ENCODE assay signal across 1 cellular context in the genomic region with DNA sequence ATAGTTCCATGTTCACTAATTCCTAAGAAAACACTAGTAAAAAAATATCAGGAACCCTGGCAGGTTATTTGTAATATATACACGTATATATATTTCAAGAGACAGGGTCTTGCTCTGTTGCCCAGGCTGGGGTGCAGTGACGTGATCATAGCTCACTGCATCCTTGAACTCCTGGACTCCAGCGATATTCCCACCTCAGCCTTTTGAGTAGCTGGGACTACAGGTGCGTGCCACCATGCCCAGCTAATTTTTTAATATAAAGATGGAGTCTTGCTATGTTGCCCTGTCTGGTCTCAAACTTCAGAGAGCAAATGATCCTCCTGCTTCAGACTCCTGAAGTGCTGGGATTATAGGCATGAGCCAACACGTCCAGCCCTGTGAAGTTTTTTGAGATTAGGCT.
A peak's percentile ranks its signal among the peaks of the same experiment; 100 is the strongest.
TF ChIP-seq lines count a peak whose summit lies in the region.

No MANE protein-coding gene starts in this region.

TF ChIP-seq in H1, 55 proteins besides CTCF, POLR2A, EP300 and RAD21:
- TF ChIP-seq TBP (IDR thresholded peaks at IDR 0.05; ENCODE audit: low read depth, low read length) (no peak), KDM1A (IDR thresholded peaks at IDR 0.05; ENCODE audit: borderline replicate concordance, low read length) (0 out of 2 replicates have a peak, but pooled peaks have one; percentile 43)
